In genomic region chr20:31821427-31821826, GRCh38 we compare ENCODE assay signal across 19 cellular contexts. TPM values are rescaled to one million over a fixed set of nuclear protein-coding genes. Genes with fewer than 3 reads are reported as not detected.
"Had no signal": no experiment of that assay in that cellular context is flagged by ENCODE, and none has a peak within 500 bp of the region (broad histone marks: within the 10 kb centered on the region; RNA-seq: fewer than 3 reads in every experiment).

No MANE protein-coding gene starts in this region.

- H3K4me3 ChIP-seq: left lung, prostate gland had no signal

- H3K9me3 Mint-ChIP-seq: activated naive CD8-positive, alpha-beta T cell treated with anti-CD3 and anti-CD28 coated beads, Interleukin-2, amount 50 U/mL, for 24 hours; natural killer cell treated with Interleukin-12 subunit alpha and Interleukin-12 subunit beta and Interleukin-15 and Interleukin-18, amount 100 ng/mL, for 72 hours had no signal

- H3K4me3 Mint-ChIP-seq: activated CD8-positive, alpha-beta memory T cell treated with anti-CD3 and anti-CD28 coated beads, Interleukin-2, amount 10 ng/mL, durations not matched to agents 7 days and 5 days; activated naive CD8-positive, alpha-beta T cell treated with anti-CD3 and anti-CD28 coated beads, Interleukin-2, amount 50 U/mL, for 24 hours; natural killer cell treated with Interleukin-12 subunit alpha and Interleukin-12 subunit beta and Interleukin-15 and Interleukin-18, amount 100 ng/mL, for 72 hours had no signal

- H3K27me3 ChIP-seq: left lung had no signal

- H3K27me3 Mint-ChIP-seq: activated CD8-positive, alpha-beta memory T cell treated with anti-CD3 and anti-CD28 coated beads, Interleukin-2, amount 10 ng/mL, durations not matched to agents 7 days and 5 days had no signal

- H3K4me1 Mint-ChIP-seq: activated naive CD8-positive, alpha-beta T cell treated with anti-CD3 and anti-CD28 coated beads, Interleukin-2, amount 50 U/mL, for 24 hours had no signal

- FAIRE-seq: astrocyte, colon, endothelial cell of umbilical vein, frontal cortex, keratinocyte, urothelium cell line had no signal

- DNase-seq: activated CD4-positive, alpha-beta T cell treated with anti-CD3 and anti-CD28 coated beads for 1 hour; activated CD4-positive, alpha-beta T cell treated with anti-CD3 and anti-CD28 coated beads, Interleukin-2, amount 50 U/mL, for 48 hours; activated CD8-positive, alpha-beta memory T cell treated with anti-CD3 and anti-CD28 coated beads, Interleukin-2, amount 10 ng/mL, durations not matched to agents 7 days and 5 days; activated naive CD8-positive, alpha-beta T cell treated with anti-CD3 and anti-CD28 coated beads, Interleukin-2, amount 50 U/mL, for 24 hours; activated T-cell treated with anti-CD3 and anti-CD28 coated beads, Interleukin-2, amount 50 U/mL, for 48 hours; effector CD4-positive, alpha-beta T cell; left lung; occipital lobe; stimulated activated CD4-positive, alpha-beta T cell treated with anti-CD3 and anti-CD28 coated beads, Interleukin-2, amount 100 ng/mL, for 48 hours; stimulated activated naive CD4-positive, alpha-beta T cell treated with Interleukin-2 at 50 U/mL for 16 hours; SW 1271 had no signal

- H3K9me3 ChIP-seq: left lung, prostate gland had no signal

- H3K27ac ChIP-seq: left lung, prostate gland had no signal

- H3K27ac Mint-ChIP-seq: activated CD8-positive, alpha-beta memory T cell treated with anti-CD3 and anti-CD28 coated beads, Interleukin-2, amount 10 ng/mL, durations not matched to agents 7 days and 5 days; activated naive CD8-positive, alpha-beta T cell treated with anti-CD3 and anti-CD28 coated beads, Interleukin-2, amount 50 U/mL, for 24 hours; natural killer cell treated with Interleukin-12 subunit alpha and Interleukin-12 subunit beta and Interleukin-15 and Interleukin-18, amount 100 ng/mL, for 72 hours had no signal

- H3K4me1 ChIP-seq: prostate gland had no signal

- ATAC-seq: activated CD8-positive, alpha-beta memory T cell treated with anti-CD3 and anti-CD28 coated beads, Interleukin-2, amount 10 ng/mL, durations not matched to agents 7 days and 5 days; activated naive CD8-positive, alpha-beta T cell treated with anti-CD3 and anti-CD28 coated beads, Interleukin-2, amount 50 U/mL, for 24 hours; natural killer cell treated with Interleukin-12 subunit alpha and Interleukin-12 subunit beta and Interleukin-15 and Interleukin-18, amount 100 ng/mL, for 72 hours had no signal

- H3K36me3 ChIP-seq: left lung, prostate gland had no signal

- H3K36me3 Mint-ChIP-seq: activated CD8-positive, alpha-beta memory T cell treated with anti-CD3 and anti-CD28 coated beads, Interleukin-2, amount 10 ng/mL, durations not matched to agents 7 days and 5 days; natural killer cell treated with Interleukin-12 subunit alpha and Interleukin-12 subunit beta and Interleukin-15 and Interleukin-18, amount 100 ng/mL, for 72 hours had no signal

RNA-seq across cellular contexts. Expression of gene MYLK2, which starts 2.3 kb away (rescaled TPM):
- total RNA-seq: left lung had no signal

RNA-seq across cellular contexts. Expression of gene FOXS1, which starts 24.0 kb away (rescaled TPM):
- total RNA-seq: activated CD8-positive, alpha-beta memory T cell treated with anti-CD3 and anti-CD28 coated beads, Interleukin-2, amount 10 ng/mL, durations not matched to agents 7 days and 5 days; endothelial cell of umbilical vein; natural killer cell treated with Interleukin-12 subunit alpha and Interleukin-12 subunit beta and Interleukin-15 and Interleukin-18, amount 100 ng/mL, for 72 hours had no signal
- polyA plus RNA-seq: keratinocyte had no signal

RNA-seq across cellular contexts. Expression of gene DUSP15, which starts 48.9 kb away (rescaled TPM):
- total RNA-seq: activated CD8-positive, alpha-beta memory T cell treated with anti-CD3 and anti-CD28 coated beads, Interleukin-2, amount 10 ng/mL, durations not matched to agents 7 days and 5 days; endothelial cell of umbilical vein; natural killer cell treated with Interleukin-12 subunit alpha and Interleukin-12 subunit beta and Interleukin-15 and Interleukin-18, amount 100 ng/mL, for 72 hours had no signal
- polyA plus RNA-seq: keratinocyte had no signal

RNA-seq across cellular contexts. Expression of gene TTLL9, which starts 49.0 kb away (rescaled TPM):
- total RNA-seq: activated CD8-positive, alpha-beta memory T cell treated with anti-CD3 and anti-CD28 coated beads, Interleukin-2, amount 10 ng/mL, durations not matched to agents 7 days and 5 days; endothelial cell of umbilical vein; natural killer cell treated with Interleukin-12 subunit alpha and Interleukin-12 subunit beta and Interleukin-15 and Interleukin-18, amount 100 ng/mL, for 72 hours had no signal
- polyA plus RNA-seq: keratinocyte had no signal
